16 cellular contexts compared by ENCODE assay signal in the genomic region with DNA sequence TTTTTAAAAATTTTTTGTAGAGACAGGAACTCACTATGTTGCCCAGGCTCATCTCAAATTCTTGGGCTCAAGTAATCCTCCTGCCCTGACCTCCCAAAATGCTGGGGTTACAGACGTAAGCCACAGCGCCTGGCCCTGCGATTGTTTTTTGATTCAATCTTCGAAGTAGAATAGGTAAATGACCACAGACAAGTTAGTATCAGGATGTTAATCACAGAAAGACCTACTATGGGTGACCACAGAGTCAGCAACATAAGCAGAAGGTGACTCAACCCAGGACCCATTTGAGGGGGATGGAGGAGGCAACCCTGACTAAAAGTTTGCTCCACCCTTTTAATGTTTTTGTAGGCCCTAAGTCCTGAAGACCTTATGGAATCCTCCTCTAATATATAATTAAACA. TPM values are rescaled to one million over a fixed set of nuclear protein-coding genes. Genes with fewer than 3 reads are reported as not detected.
DNase-seq lines count a peak whose midpoint lies in the region; ATAC-seq lines count a peak whose summit lies in the region.
"Had no signal": no experiment of that assay in that cellular context is flagged by ENCODE, and none has a peak within 500 bp of the region (broad histone marks: within the 10 kb centered on the region; RNA-seq: fewer than 3 reads in every experiment).

No MANE protein-coding gene starts in this region.

- H3K4me1 Mint-ChIP-seq in T-helper 17 cell: peaks cover 33% of the 10 kb centered on the region
- H3K4me1 Mint-ChIP-seq in activated naive CD8-positive, alpha-beta T cell treated with anti-CD3 and anti-CD28 coated beads for 36 hours: peaks cover 58% of the 10 kb centered on the region

- H3K27me3 Mint-ChIP-seq in T-helper 17 cell: no peaks in the 10 kb centered on the region
- no peaks in the 10 kb centered on the region for H3K27me3 Mint-ChIP-seq in activated naive CD8-positive, alpha-beta T cell treated with anti-CD3 and anti-CD28 coated beads for 36 hours

- H3K9me3 ChIP-seq in T-helper 17 cell (ENCODE audit: control insufficient read depth, low read length, poor library complexity, severe bottlenecking): no peaks in the 10 kb centered on the region
- H3K9me3 ChIP-seq: heart left ventricle, ovary, right lobe of liver had no signal

- H3K36me3 Mint-ChIP-seq in T-helper 17 cell (ENCODE audit: low read depth): peaks cover 5% of the 10 kb centered on the region
- no peaks in the 10 kb centered on the region for H3K36me3 Mint-ChIP-seq in activated naive CD8-positive, alpha-beta T cell treated with anti-CD3 and anti-CD28 coated beads for 36 hours

- DNase-seq in stimulated activated CD4-positive, alpha-beta T cell treated with anti-CD3 and anti-CD28 coated beads, Interleukin-15, amount 100 ng/mL, for 24 hours: peak; percentile 44
- no peak for DNase-seq in stimulated activated CD4-positive, alpha-beta T cell treated with anti-CD3 and anti-CD28 coated beads, Interleukin-2, amount 100 ng/mL, for 48 hours
- no peak for DNase-seq in T-helper 17 cell
- peak; percentile 28 for DNase-seq in activated naive CD8-positive, alpha-beta T cell treated with anti-CD3 and anti-CD28 coated beads for 36 hours
- no peak for DNase-seq in NCI-H748 treated with DMSO at 0.1 percent for 48 hours (lab: John Stamatoyannopoulos, UW)
- DNase-seq: aorta, endodermal cell, GDM1, heart left ventricle, NCI-H2029, ovary, substantia nigra had no signal

- no peaks in the 10 kb centered on the region for H3K9me3 Mint-ChIP-seq in activated naive CD8-positive, alpha-beta T cell treated with anti-CD3 and anti-CD28 coated beads for 36 hours
- H3K9me3 Mint-ChIP-seq: endodermal cell had no signal

- ATAC-seq in T-helper 17 cell (no peak), GM21423 (IDR thresholded peaks at IDR 0.05; ENCODE audit: unreplicated experiment) (no peak), HG02870 (IDR thresholded peaks at IDR 0.05; ENCODE audit: unreplicated experiment) (no peak)
- ATAC-seq: heart left ventricle, right lobe of liver, Right ventricle myocardium inferior had no signal

- peak overlapping the region; percentile 89 for H3K27ac Mint-ChIP-seq in T-helper 17 cell
- H3K27ac Mint-ChIP-seq in activated naive CD8-positive, alpha-beta T cell treated with anti-CD3 and anti-CD28 coated beads for 36 hours: no peak overlapping the region

- H3K4me3 Mint-ChIP-seq in T-helper 17 cell: no peak overlapping the region
- no peak overlapping the region for H3K4me3 Mint-ChIP-seq in activated naive CD8-positive, alpha-beta T cell treated with anti-CD3 and anti-CD28 coated beads for 36 hours
- H3K4me3 Mint-ChIP-seq: endodermal cell had no signal

RNA-seq across cellular contexts. Expression of a gene that starts 10.0 kb away (rescaled TPM):
- total RNA-seq in T-helper 17 cell: 100 to 1,000 TPM; 219 to 288 TPM
- total RNA-seq in activated naive CD8-positive, alpha-beta T cell treated with anti-CD3 and anti-CD28 coated beads for 36 hours: 10 to 100 TPM; 42.2 to 46.0 TPM

Comparison
In these comparisons a context has a peak if more than half of its experiments do, and no peak if none do; other contexts are left out.
1. DNase-seq: peak in stimulated activated CD4-positive, alpha-beta T cell treated with anti-CD3 and anti-CD28 coated beads, Interleukin-15, amount 100 ng/mL, for 24 hours (single experiment) and activated naive CD8-positive, alpha-beta T cell treated with anti-CD3 and anti-CD28 coated beads for 36 hours (single experiment); none in stimulated activated CD4-positive, alpha-beta T cell treated with anti-CD3 and anti-CD28 coated beads, Interleukin-2, amount 100 ng/mL, for 48 hours (0 of 2), T-helper 17 cell (0 of 3) and NCI-H748 treated with DMSO at 0.1 percent for 48 hours (single experiment).
2. RNA of a gene that starts 10.0 kb away (total RNA-seq): 219 to 288 TPM in T-helper 17 cell; 42.2 to 46.0 TPM in activated naive CD8-positive, alpha-beta T cell treated with anti-CD3 and anti-CD28 coated beads for 36 hours; every median in the first group is over 4 times any median in the second.